In genomic region chr10:17729630-17730029, GRCh38 we compare ENCODE assay signal across 13 cellular contexts. TPM values are rescaled to one million over a fixed set of nuclear protein-coding genes. Genes with fewer than 3 reads are reported as not detected.
A peak's percentile ranks its signal among the peaks of the same experiment; 100 is the strongest.
DNase-seq lines count a peak whose midpoint lies in the region; ATAC-seq, FAIRE-seq and TF ChIP-seq lines count a peak whose summit lies in the region.
"Had no signal": no experiment of that assay in that cellular context is flagged by ENCODE, and none has a peak within 500 bp of the region (broad histone marks: within the 10 kb centered on the region; RNA-seq: fewer than 3 reads in every experiment).

No MANE protein-coding gene starts in this region.

- peak overlapping the region in 2 of 4 donors; percentile 14 to 22 for H3K27ac ChIP-seq in gastrocnemius medialis
- H3K27ac ChIP-seq: BLaER1 treated with 17β-estradiol and CSF1 and Interleukin-3, amounts not matched to agents 10 nM and 100 nM had no signal

- no peaks in the 10 kb centered on the region for H3K36me3 ChIP-seq in gastrocnemius medialis
- H3K36me3 ChIP-seq in BE2C, result no peaks in the 10 kb centered on the region
- H3K36me3 ChIP-seq: BLaER1 treated with 17β-estradiol and CSF1 and Interleukin-3, amounts not matched to agents 10 nM and 100 nM had no signal

- in situ Hi-C loops in gastrocnemius medialis (cut with MboI; ENCODE audit: low sequenced_read_pairs in 4 of 4), result no loop called here

- H3K4me3 ChIP-seq in fibroblast of mammary gland (ENCODE audit: control insufficient read depth, low read depth, low read length), result no peak overlapping the region
- H3K4me3 ChIP-seq in gastrocnemius medialis, result no peak overlapping the region
- no peak overlapping the region for H3K4me3 ChIP-seq in BE2C (ENCODE audit: low read depth, low read length)
- H3K4me3 ChIP-seq: BLaER1 treated with 17β-estradiol and CSF1 and Interleukin-3, amounts not matched to agents 10 nM and 100 nM; GM23338 had no signal

- intact Hi-C loops in gastrocnemius medialis (cut with DNase I; ENCODE audit: low total_unique reads), result no loop called here

- peak; percentile 9 for FAIRE-seq in GM12892 (lab: Jason Lieb, UNC)
- FAIRE-seq: GM18507 had no signal

- TF ChIP-seq CTCF in fibroblast of mammary gland (conservative IDR thresholded peaks at IDR 0.05; ENCODE audit: control insufficient read depth, insufficient read depth, low read depth, low read length) (no peak), gastrocnemius medialis (IDR thresholded peaks at IDR 0.05 in 4 of 5, conservative IDR thresholded peaks at IDR 0.05 in 1 of 5) (no peak), BE2C (IDR thresholded peaks at IDR 0.05; ENCODE audit: low read depth, low read length) (no peak)

- H3K9me3 ChIP-seq in gastrocnemius medialis (no peaks in the 10 kb centered on the region), BE2C (no peaks in the 10 kb centered on the region)
- H3K9me3 ChIP-seq: BLaER1 treated with 17β-estradiol and CSF1 and Interleukin-3, amounts not matched to agents 10 nM and 100 nM had no signal

- TF ChIP-seq POLR2A in GM12892 (IDR thresholded peaks at IDR 0.05; ENCODE audit: low read depth, low read length) (no peak), gastrocnemius medialis (IDR thresholded peaks at IDR 0.05) (no peak)

- DNase-seq in GM12892 (ENCODE audit: insufficient read length) (no peak), amniotic epithelial cell (ENCODE audit: low read depth) (peak; percentile 74), fibroblast of mammary gland (ENCODE audit: low read depth) (peak; percentile 22), gastrocnemius medialis (peak in 1 of 2 donors; percentile 60), BE2C (no peak)
- DNase-seq: AML-193; CD4-positive, CD25-positive, alpha-beta regulatory T cell; DMS53; H7 had no signal

- H3K4me1 ChIP-seq in gastrocnemius medialis (peaks cover 20 to 22% of the 10 kb centered on the region in 2 donors), BE2C (no peaks in the 10 kb centered on the region; the same call in 1 of the 2 replicates)

- no peaks in the 10 kb centered on the region for H3K27me3 ChIP-seq in gastrocnemius medialis
- H3K27me3 ChIP-seq in BE2C, result no peaks in the 10 kb centered on the region
- H3K27me3 ChIP-seq: BLaER1 treated with 17β-estradiol and CSF1 and Interleukin-3, amounts not matched to agents 10 nM and 100 nM had no signal

- peak; percentile 82 to 89 for ATAC-seq in gastrocnemius medialis
- no peak for ATAC-seq in HG03139 (IDR thresholded peaks at IDR 0.05; ENCODE audit: unreplicated experiment)
- ATAC-seq: GM23338 had no signal

RNA-seq across cellular contexts. Expression of gene TMEM236, which starts 22.4 kb away (rescaled TPM):
- not detected for polyA plus RNA-seq in GM12892 (2012; ENCODE audit: missing spikeins)
- under 1 TPM; 0.27 to 0.98 (median 0.64) TPM for total RNA-seq in gastrocnemius medialis
- 0.23 TPM for polyA plus RNA-seq in BE2C (2012; ENCODE audit: insufficient read depth, insufficient read length, low read depth)

Comparison
In these comparisons a context has a peak if more than half of its experiments do, and no peak if none do; other contexts are left out.
1. DNase-seq: peak in amniotic epithelial cell (single experiment) and fibroblast of mammary gland (single experiment); none in GM12892 (single experiment) and BE2C (single experiment).